ENCODE assay signal across 17 cellular contexts in the genomic region with DNA sequence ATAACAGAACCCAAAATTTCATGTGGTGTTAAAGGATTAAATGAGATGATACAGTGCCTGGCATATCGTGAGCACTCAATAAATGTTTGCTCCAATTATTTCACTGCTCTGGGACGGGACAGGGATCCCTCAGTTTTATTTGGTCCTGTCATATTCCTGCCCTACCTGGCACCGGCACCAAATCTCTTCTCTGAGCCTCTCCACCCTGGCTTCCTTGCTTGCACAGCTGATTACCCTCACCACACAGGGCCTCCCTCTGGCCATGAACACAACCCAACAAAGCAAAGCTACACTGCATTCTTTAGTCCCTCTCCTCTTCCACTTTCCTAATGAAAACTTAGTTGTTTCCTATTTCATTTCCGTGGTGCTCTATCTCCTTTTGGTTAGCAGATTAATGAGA. TPM values are rescaled to one million over a fixed set of nuclear protein-coding genes. Genes with fewer than 3 reads are reported as not detected.
DNase-seq lines count a peak whose midpoint lies in the region; ATAC-seq lines count a peak whose summit lies in the region.
"Had no signal": no experiment of that assay in that cellular context is flagged by ENCODE, and none has a peak within 500 bp of the region (broad histone marks: within the 10 kb centered on the region; RNA-seq: fewer than 3 reads in every experiment).

No MANE protein-coding gene starts in this region.

- H3K36me3 Mint-ChIP-seq in stimulated activated effector memory CD8-positive, alpha-beta T cell treated with anti-CD3 and anti-CD28 coated beads, Interleukin-12 subunit alpha, Interleukin-12 subunit beta, amount 100 ng/mL, for 72 hours: no peaks in the 10 kb centered on the region

- H3K4me1 Mint-ChIP-seq in stimulated activated effector memory CD8-positive, alpha-beta T cell treated with anti-CD3 and anti-CD28 coated beads, Interleukin-12 subunit alpha, Interleukin-12 subunit beta, amount 100 ng/mL, for 72 hours: peaks cover 21% of the 10 kb centered on the region

- peak overlapping the region; percentile 7 for H3K27ac Mint-ChIP-seq in stimulated activated effector memory CD8-positive, alpha-beta T cell treated with anti-CD3 and anti-CD28 coated beads, Interleukin-12 subunit alpha, Interleukin-12 subunit beta, amount 100 ng/mL, for 72 hours
- H3K27ac Mint-ChIP-seq: CD8-positive, alpha-beta T cell; HFFc6 had no signal

- H3K4me3 Mint-ChIP-seq in stimulated activated effector memory CD8-positive, alpha-beta T cell treated with anti-CD3 and anti-CD28 coated beads, Interleukin-12 subunit alpha, Interleukin-12 subunit beta, amount 100 ng/mL, for 72 hours: no peak overlapping the region
- H3K4me3 Mint-ChIP-seq: CD8-positive, alpha-beta T cell; HFFc6 had no signal

- peaks cover 24% of the 10 kb centered on the region for H3K9me3 Mint-ChIP-seq in stimulated activated effector memory CD8-positive, alpha-beta T cell treated with anti-CD3 and anti-CD28 coated beads, Interleukin-12 subunit alpha, Interleukin-12 subunit beta, amount 100 ng/mL, for 72 hours

- ATAC-seq in Right ventricle myocardium inferior: peak; percentile 44
- peak; percentile 55 for ATAC-seq in Right ventricle myocardium superior (ENCODE audit: poor library complexity)
- peak; percentile 69 for ATAC-seq in left ventricle myocardium superior
- ATAC-seq in stimulated activated effector memory CD8-positive, alpha-beta T cell treated with anti-CD3 and anti-CD28 coated beads, Interleukin-12 subunit alpha, Interleukin-12 subunit beta, amount 100 ng/mL, for 72 hours: no peak
- ATAC-seq: CD8-positive, alpha-beta T cell; HCT116 had no signal

- DNase-seq in Right ventricle myocardium inferior (ENCODE audit: missing footprints) (no peak), cardiac septum (ENCODE audit: low spot score) (no peak), Right ventricle myocardium superior (no peak), left ventricle myocardium superior (no peak), NAMALWA (ENCODE audit: low spot score) (no peak), NCI-H82 treated with DMSO at 0.1 percent for 48 hours (lab: John Stamatoyannopoulos, UW; ENCODE audit: unreplicated experiment) (no peak), NCI-H146 (lab: John Stamatoyannopoulos, UW) (no peak)
- no peak for DNase-seq in stimulated activated effector memory CD8-positive, alpha-beta T cell treated with anti-CD3 and anti-CD28 coated beads, Interleukin-12 subunit alpha, Interleukin-12 subunit beta, amount 100 ng/mL, for 72 hours (ENCODE audit: low spot score in 2 of 2)
- DNase-seq: 8988T; Calu3; CD8-positive, alpha-beta T cell; DMS79 treated with DMSO at 0.1 percent for 48 hours; GF-D8; GOT3; H7; HFFc6 had no signal

- intact Hi-C loops in Right ventricle myocardium inferior (cut with DNase I): loop anchor here (5.0 kb wide), 1 partner anchor 74 kb away; no protein-coding TSS in a partner anchor
- intact Hi-C loops in cardiac septum (cut with DNase I): no loop called here
- intact Hi-C loops in Right ventricle myocardium superior (cut with DNase I): no loop called here
- intact Hi-C loops in left ventricle myocardium superior (cut with micrococcal nuclease): no loop called here

RNA-seq across cellular contexts. Expression of a gene that starts 16.4 kb away (rescaled TPM):
- total RNA-seq in Right ventricle myocardium inferior: 33.0 TPM
- total RNA-seq in cardiac septum: 35.9 TPM
- total RNA-seq in Right ventricle myocardium superior: 28.6 TPM
- total RNA-seq in left ventricle myocardium superior: 36.8 TPM
